In genomic region chr16:24689128-24689527, GRCh38 we compare ENCODE assay signal across 8 cellular contexts. TPM values are rescaled to one million over a fixed set of nuclear protein-coding genes. Genes with fewer than 3 reads are reported as not detected.
DNase-seq lines count a peak whose midpoint lies in the region; ATAC-seq, FAIRE-seq and TF ChIP-seq lines count a peak whose summit lies in the region.

No MANE protein-coding gene starts in this region.

- no peak overlapping the region for H2AK5ac ChIP-seq in H1 (ENCODE audit: low read depth, low read length)

- H3K36me3 ChIP-seq in H1 (ENCODE audit: control insufficient read depth in 2 of 4, insufficient read depth in 4 of 4, low read length in 3 of 4) (no peaks in the 10 kb centered on the region), osteoblast (ENCODE audit: insufficient read depth, low read length) (no peaks in the 10 kb centered on the region)

- no peak overlapping the region for H3K27ac ChIP-seq in H1 (ENCODE audit: low read depth, low read length)
- H3K27ac ChIP-seq in osteoblast (ENCODE audit: low read depth, low read length) = no peak overlapping the region

- no peak overlapping the region for H3K4me3 ChIP-seq in H1 (ENCODE audit: extremely low read depth in 1 of 4, insufficient read depth in 2 of 4, low read depth in 3 of 4, low read length in 4 of 4)
- H3K4me3 ChIP-seq in osteoblast (ENCODE audit: insufficient read depth, low read length) = no peak overlapping the region

- H4K5ac ChIP-seq in H1 (ENCODE audit: insufficient read length, low read depth, low read length) = no peak overlapping the region

- H2BK12ac ChIP-seq in H1 (ENCODE audit: low read depth, low read length) = no peak overlapping the region

- 48% methylated on average over 7 of the region's 7 CpGs; no CpG with 5 or more reads in 1 of the 2 experiments for WGBS in H1 (ENCODE audit: extremely low coverage in 1 of 2, insufficient coverage in 1 of 2, insufficient read length in 1 of 2, insufficient replicate concordance in 2 of 2, low coverage in 1 of 2, low lambda C conversion rate in 2 of 2, missing lambda C conversion rate in 1 of 2), 2 experiments

- no peak for TF ChIP-seq EP300 in H1 (IDR thresholded peaks at IDR 0.05; ENCODE audit: borderline replicate concordance in 1 of 2, low read depth in 2 of 2, low read length in 2 of 2)

- no peak overlapping the region for H2BK20ac ChIP-seq in H1 (ENCODE audit: low read length)

- no peak overlapping the region for H2AFZ ChIP-seq in H1 (ENCODE audit: low read length)
- H2AFZ ChIP-seq in osteoblast (ENCODE audit: low read length) = no peak overlapping the region

- no peak overlapping the region for H3K4me2 ChIP-seq in H1 (ENCODE audit: insufficient read depth in 1 of 2, low read depth in 2 of 2, low read length in 2 of 2)
- H3K4me2 ChIP-seq in osteoblast (ENCODE audit: insufficient read depth, low read length) = no peak overlapping the region

- no peak overlapping the region for H3K9ac ChIP-seq in H1 (replicated peaks in 1 of 4; ENCODE audit: extremely low read depth in 1 of 4, low read depth in 3 of 4, low read length in 3 of 4)

- no peak overlapping the region for H3K14ac ChIP-seq in H1 (ENCODE audit: insufficient read length)

- no peaks in the 10 kb centered on the region for H4K20me1 ChIP-seq in H1 (replicated peaks in 1 of 2; ENCODE audit: control insufficient read depth in 1 of 2, insufficient read depth in 2 of 2, low read length in 2 of 2)
- no peaks in the 10 kb centered on the region for H4K20me1 ChIP-seq in osteoblast (ENCODE audit: insufficient read depth, low read length)

- H2BK5ac ChIP-seq in H1 (ENCODE audit: low read depth, low read length) = no peak overlapping the region

- H2BK120ac ChIP-seq in H1 (replicated peaks; ENCODE audit: low read depth, low read length) = no peak overlapping the region

- H3K4me1 ChIP-seq in H1 (replicated peaks in 1 of 4; ENCODE audit: control insufficient read depth in 3 of 4, insufficient read depth in 4 of 4, low read length in 3 of 4) (peaks cover 1 to 11% (median 6%) of the 10 kb centered on the region in 4 experiments; a peak in 5 of 7 replicates), osteoblast (ENCODE audit: insufficient read depth, low read length) (peaks cover 10% of the 10 kb centered on the region)

- H3K56ac ChIP-seq in H1 (replicated peaks; ENCODE audit: insufficient read length, low read depth, low read length) = no peak overlapping the region

- CTCF ChIA-PET in H1 (lab: Charles Lee; ENCODE audit: partially characterized antibody) = interaction anchor here (0.9 to 2.3 kb wide), 9 partner anchors 9 to 619 kb away, joined by 3 to 8 read pairs (median 4); no protein-coding TSS in a partner anchor

- DNase-seq in DMS53 (lab: John Stamatoyannopoulos, UW) (peak; percentile 54), DMS53 treated with DMSO at 0.1 percent for 48 hours (lab: John Stamatoyannopoulos, UW; ENCODE audit: unreplicated experiment) (no peak), NCI-H460 (ENCODE audit: extremely low read depth, low read depth) (peak; percentile 59), H1 (ENCODE audit: low read depth in 1 of 2, low spot score in 2 of 2) (no peak), osteoblast (ENCODE audit: insufficient read length, low spot score, missing footprints) (peak; percentile 82)

- H3K27me3 ChIP-seq in H1 (replicated peaks in 1 of 4; ENCODE audit: control insufficient read depth in 3 of 4, extremely low read depth in 1 of 4, insufficient read depth in 3 of 4, low read length in 3 of 4) = no peaks in the 10 kb centered on the region
- H3K27me3 ChIP-seq in osteoblast (ENCODE audit: insufficient read depth, low read length) = no peaks in the 10 kb centered on the region

- H3K4ac ChIP-seq in H1 (replicated peaks; ENCODE audit: insufficient read length, low read depth, low read length) = no peak overlapping the region

- no peaks in the 10 kb centered on the region for H3K23me2 ChIP-seq in H1 (ENCODE audit: low read depth, low read length)

- H4K91ac ChIP-seq in H1 (replicated peaks; ENCODE audit: insufficient read length, low read length) = no peak overlapping the region

- no peak overlapping the region for H4K8ac ChIP-seq in H1 (ENCODE audit: extremely low read depth, insufficient read depth, low read length)

- H3K9me3 ChIP-seq in H1 (ENCODE audit: insufficient read depth in 2 of 2, low read depth in 1 of 2, low read length in 1 of 2) (no peaks in the 10 kb centered on the region), osteoblast (ENCODE audit: low read depth, low read length) (no peaks in the 10 kb centered on the region)

- no peak for TF ChIP-seq POLR2A in H1 (IDR thresholded peaks at IDR 0.05; ENCODE audit: control extremely low read depth in 1 of 2, low read depth in 2 of 2, low read length in 2 of 2)

- peak; percentile 66 to 73 for TF ChIP-seq RAD21 in H1 (IDR thresholded peaks at IDR 0.05 in 1 of 2, conservative IDR thresholded peaks at IDR 0.05 in 1 of 2; ENCODE audit: low read depth in 2 of 2, low read length in 2 of 2)

- H3K18ac ChIP-seq in H1 (ENCODE audit: extremely low read depth, low read length) = no peak overlapping the region

- H3K23ac ChIP-seq in H1 (ENCODE audit: insufficient read length) = no peak overlapping the region

- peak; percentile 71 for FAIRE-seq in H1 (lab: Jason Lieb, UNC)

- POLR2A ChIA-PET in H1 (lab: Charles Lee; ENCODE audit: partially characterized antibody) = no interaction called here

- H3K79me2 ChIP-seq in H1 (ENCODE audit: control insufficient read depth in 1 of 2, insufficient read depth in 2 of 2, low read length in 2 of 2) (no peaks in the 10 kb centered on the region), osteoblast (ENCODE audit: insufficient read depth, low read length) (no peaks in the 10 kb centered on the region)

- no peaks in the 10 kb centered on the region for H3K79me1 ChIP-seq in H1 (ENCODE audit: low read depth, low read length)

- TF ChIP-seq CTCF in H1 (IDR thresholded peaks at IDR 0.05; ENCODE audit: control extremely low read depth in 1 of 3, insufficient read depth in 1 of 3, low read depth in 1 of 3, low read length in 3 of 3) = peak; percentile 63 to 91 (median 80)
- peak; percentile 79 for TF ChIP-seq CTCF in osteoblast (IDR thresholded peaks at IDR 0.05; ENCODE audit: extremely low read depth, low read depth, low read length)

- H2BK15ac ChIP-seq in H1 (ENCODE audit: low read length) = no peak overlapping the region

- no peak for ATAC-seq in GM21576 (IDR thresholded peaks at IDR 0.05; ENCODE audit: unreplicated experiment)
- ATAC-seq in GM19035 (IDR thresholded peaks at IDR 0.05; ENCODE audit: unreplicated experiment) = no peak
- no peak for ATAC-seq in GM18861 (IDR thresholded peaks at IDR 0.05; ENCODE audit: unreplicated experiment)

TF ChIP-seq in H1, 55 proteins besides CTCF, POLR2A, EP300 and RAD21 (continues in another document):
- 0 out of 4 replicates have a peak, but pooled peaks of 1 of the 2 experiments have one; percentile 27 for TF ChIP-seq SIN3A (conservative IDR thresholded peaks at IDR 0.05 in 1 of 2, IDR thresholded peaks at IDR 0.05 in 1 of 2; ENCODE audit: low read depth in 1 of 2, low read length in 2 of 2)
- TF ChIP-seq FOSL1 (IDR thresholded peaks at IDR 0.05; ENCODE audit: insufficient read depth, low read depth, low read length) = no peak
- TF ChIP-seq BACH1 (IDR thresholded peaks at IDR 0.05; ENCODE audit: low read length) = no peak
- TF ChIP-seq ASH2L (IDR thresholded peaks at IDR 0.05; ENCODE audit: low read length) = no peak
- peak; percentile 44; the same call in 1 of the 2 replicates for TF ChIP-seq MAX (IDR thresholded peaks at IDR 0.05)
- no peak for TF ChIP-seq CBX8 (IDR thresholded peaks at IDR 0.05; ENCODE audit: borderline replicate concordance, low read depth, low read length)
- TF ChIP-seq SAP30 (IDR thresholded peaks at IDR 0.05; ENCODE audit: insufficient read depth, insufficient replicate concordance, low read length) = no peak
- no peak for TF ChIP-seq KDM4A (IDR thresholded peaks at IDR 0.05; ENCODE audit: low read depth, low read length, severe bottlenecking)
- no peak for TF ChIP-seq TEAD4 (IDR thresholded peaks at IDR 0.05; ENCODE audit: low read depth, low read length)
- TF ChIP-seq JUN (IDR thresholded peaks at IDR 0.05; ENCODE audit: low read depth, low read length) = no peak
- TF ChIP-seq CHD2 (IDR thresholded peaks at IDR 0.05; ENCODE audit: low read length) = no peak
- no peak for TF ChIP-seq ATF2 (IDR thresholded peaks at IDR 0.05; ENCODE audit: low read length)

RNA-seq across cellular contexts. Expression of gene TNRC6A, which starts 40.3 kb away (rescaled TPM):
- total RNA-seq in NCI-H460 (2014; rRNA removed; shearing (Covaris generic)) = 20.2 and 23.5 TPM in 2 replicates
- polyA plus RNA-seq in NCI-H460 (2014; cell fraction: nucleus; rRNA removed) = 18.9 and 21.2 TPM in 2 replicates
- 97.9 and 103 TPM in 2 replicates for total RNA-seq in H1 (2021; fragmentation: NEBNext Ultra II Directional; extraction: Animal tissue kit (Norgen Biotek cat#: 25700))
- 65.0 and 67.6 TPM in 2 replicates for polyA plus RNA-seq in H1 (2011; rRNA removed)
- polyA plus RNA-seq in H1 (2011; cell fraction: cytosol; rRNA removed) = 74.8 TPM
- 186 TPM for polyA plus RNA-seq in H1 (2011; cell fraction: nucleus; rRNA removed)
- 51.1 to 67.7 TPM (median 61.2 TPM) in 4 replicates for polyA plus RNA-seq in H1 (2012, experiment 1 of 2)
- polyA plus RNA-seq in H1 (2012, experiment 2 of 2) = 2.5 TPM
- 55.0 TPM for polyA plus RNA-seq in H1 (2013, experiment 1 of 2)
- polyA plus RNA-seq in H1 (2013, experiment 2 of 2) = 52.2 TPM
- 184 and 199 TPM in 2 replicates for polyA minus RNA-seq in H1 (2011; rRNA and poly(A)+ RNA removed)
- polyA minus RNA-seq in H1 (2011; cell fraction: cytosol; rRNA and poly(A)+ RNA removed) = 59.4 TPM
- polyA minus RNA-seq in H1 (2011; cell fraction: nucleus; rRNA and poly(A)+ RNA removed) = 219 TPM
- total RNA-seq in osteoblast = 38.0 and 40.7 TPM in 2 replicates

Comparison
In these comparisons a context has a peak if more than half of its experiments do, and no peak if none do; other contexts are left out.
1. DNase-seq: peak in DMS53 (single experiment), NCI-H460 (single experiment) and osteoblast (single experiment); none in DMS53 treated with DMSO at 0.1 percent for 48 hours (single experiment) and H1 (0 of 2).